Comparison of ENCODE assay signal across 17 cellular contexts in the genomic region with DNA sequence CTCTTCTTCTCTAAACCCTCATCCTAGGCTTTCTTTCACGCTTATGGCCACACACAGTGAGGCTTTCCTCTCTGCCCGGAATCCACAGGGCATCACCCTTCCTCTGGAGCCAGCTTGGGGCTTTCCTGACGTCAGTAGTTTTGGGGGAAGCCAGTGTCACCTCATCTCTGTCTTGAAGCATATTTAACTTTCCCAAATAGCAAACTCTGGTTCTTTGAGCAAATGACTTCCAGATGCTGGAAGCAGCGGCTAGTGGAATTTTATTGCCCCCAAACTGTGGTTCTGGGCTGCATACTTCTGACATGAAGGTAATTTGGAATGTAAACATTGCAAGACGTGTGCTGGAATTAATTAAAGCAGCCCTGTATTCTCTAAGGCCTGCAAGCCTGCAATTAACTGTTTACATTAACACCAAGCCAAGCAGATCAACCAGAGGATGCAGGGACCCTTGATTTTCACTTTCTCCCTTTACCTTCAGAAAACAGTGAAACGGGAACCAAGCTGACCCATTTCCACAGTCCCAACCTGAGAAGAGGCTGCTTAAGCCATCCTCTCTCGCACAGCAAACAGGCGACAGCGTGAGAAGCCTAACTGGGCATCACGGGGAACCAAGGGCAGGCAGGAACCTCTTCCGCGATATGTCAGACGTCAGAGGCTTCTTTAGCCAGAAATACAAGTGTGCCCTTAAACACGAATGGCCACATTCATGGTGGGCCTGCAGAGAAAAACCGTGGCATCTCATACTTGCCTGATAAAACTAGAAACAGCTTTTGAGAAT.
A peak's percentile ranks its signal among the peaks of the same experiment; 100 is the strongest.
DNase-seq lines count a peak whose midpoint lies in the region; ATAC-seq, FAIRE-seq and TF ChIP-seq lines count a peak whose summit lies in the region.
"Had no signal": no experiment of that assay in that cellular context is flagged by ENCODE, and none has a peak within 500 bp of the region (broad histone marks: within the 10 kb centered on the region; RNA-seq: fewer than 3 reads in every experiment).

No MANE protein-coding gene starts in this region.

- peaks cover 6% of the 10 kb centered on the region for H3K9me3 Mint-ChIP-seq in nephron progenitor cell

- no peak overlapping the region for H2AK9ac ChIP-seq in IMR-90 (replicated peaks; ENCODE audit: low read depth, low read length, poor library complexity)

- no peak for TF ChIP-seq CTCF in IMR-90 (conservative IDR thresholded peaks at IDR 0.05; ENCODE audit: low read depth, low read length)
- TF ChIP-seq CTCF in H1 (IDR thresholded peaks at IDR 0.05; ENCODE audit: control extremely low read depth in 1 of 3, insufficient read depth in 1 of 3, low read depth in 1 of 3, low read length in 3 of 3): no peak
- no peak for TF ChIP-seq CTCF in nephron progenitor cell (IDR thresholded peaks at IDR 0.05)

- no peaks in the 10 kb centered on the region for H3K36me3 Mint-ChIP-seq in nephron progenitor cell (ENCODE audit: low read depth)
- H3K36me3 Mint-ChIP-seq: neural progenitor cell had no signal

- DNase-seq in AG08396 (ENCODE audit: low spot score) (peak; percentile 76), IMR-90 (peak; percentile 80), H1 (ENCODE audit: low read depth in 1 of 2, low spot score in 2 of 2) (no peak), nephron progenitor cell (no peak), Right ventricle myocardium superior (no peak)
- DNase-seq in activated CD8-positive, alpha-beta memory T cell treated with anti-CD3 and anti-CD28 coated beads for 24 hours: no peak
- no peak for DNase-seq in effector memory CD4-positive, alpha-beta T cell
- DNase-seq: activated CD4-positive, alpha-beta T cell treated with anti-CD3 and anti-CD28 coated beads, Interleukin-2, amount 50 U/mL, for 1 hour; DMS79 treated with DMSO at 0.1 percent for 48 hours; effector CD8-positive, alpha-beta T cell; left lung; NCI-H1694 treated with DMSO at 0.1 percent for 48 hours; NCI-H526 treated with DMSO at 0.1 percent for 48 hours; testis had no signal

- TF ChIP-seq EP300 in H1 (IDR thresholded peaks at IDR 0.05; ENCODE audit: borderline replicate concordance in 1 of 2, low read depth in 2 of 2, low read length in 2 of 2): no peak

- H4K20me1 ChIP-seq in IMR-90 (ENCODE audit: insufficient read depth, low read length) (no peaks in the 10 kb centered on the region; the same call in 1 of the 2 replicates), H1 (replicated peaks in 1 of 2; ENCODE audit: control insufficient read depth in 1 of 2, insufficient read depth in 2 of 2, low read length in 2 of 2) (no peaks in the 10 kb centered on the region)

- H3K4me2 ChIP-seq in IMR-90 (ENCODE audit: low read depth, low read length) (peak overlapping the region; percentile 75), H1 (ENCODE audit: insufficient read depth in 1 of 2, low read depth in 2 of 2, low read length in 2 of 2) (no peak overlapping the region)
- H3K4me2 ChIP-seq: neural progenitor cell had no signal

- H3K4me3 Mint-ChIP-seq in nephron progenitor cell: no peak overlapping the region
- H3K4me3 Mint-ChIP-seq: B cell, neural progenitor cell had no signal

- no peak for FAIRE-seq in H1 (lab: Jason Lieb, UNC)

- H3K14ac ChIP-seq in IMR-90 (replicated peaks; ENCODE audit: low read depth, low read length) (peak overlapping the region; percentile 80), H1 (ENCODE audit: insufficient read length) (no peak overlapping the region)

- H2BK12ac ChIP-seq in H1 (ENCODE audit: low read depth, low read length): no peak overlapping the region

- H2BK20ac ChIP-seq in IMR-90 (ENCODE audit: low read depth, low read length) (peak overlapping the region; percentile 87), H1 (ENCODE audit: low read length) (no peak overlapping the region)

- WGBS in IMR-90 (ENCODE audit: extremely low coverage in 2 of 2, insufficient read length in 1 of 2), 2 experiments: 59% methylated on average over 3 of the region's 15 CpGs; no CpG with 5 or more reads in 1 of the 2 experiments
- WGBS in H1 (ENCODE audit: extremely low coverage in 1 of 2, insufficient coverage in 1 of 2, insufficient read length in 1 of 2, insufficient replicate concordance in 2 of 2, low coverage in 1 of 2, low lambda C conversion rate in 2 of 2, missing lambda C conversion rate in 1 of 2), 2 experiments: 84% methylated on average over 15 of the region's 15 CpGs; no CpG with 5 or more reads in 1 of the 2 experiments

- ATAC-seq in IMR-90 (ENCODE audit: low read depth) (peak; percentile 84), Right ventricle myocardium superior (ENCODE audit: poor library complexity) (no peak), GM19455 (IDR thresholded peaks at IDR 0.05; ENCODE audit: unreplicated experiment) (no peak)
- ATAC-seq: left lung had no signal

- H3K23ac ChIP-seq in IMR-90 (ENCODE audit: low read depth, low read length) (peak overlapping the region; percentile 63), H1 (ENCODE audit: insufficient read length) (no peak overlapping the region)

- H3K4me1 ChIP-seq in IMR-90 (ENCODE audit: control insufficient read depth, insufficient read depth, low read length): peaks cover 21% of the 10 kb centered on the region
- peaks cover 5 to 13% (median 9%) of the 10 kb centered on the region in 4 experiments for H3K4me1 ChIP-seq in H1 (replicated peaks in 1 of 4; ENCODE audit: control insufficient read depth in 3 of 4, insufficient read depth in 4 of 4, low read length in 3 of 4)
- no peaks in the 10 kb centered on the region for H3K4me1 ChIP-seq in effector memory CD4-positive, alpha-beta T cell (ENCODE audit: control insufficient read depth, insufficient read depth, low read length, poor library complexity, severe bottlenecking)
- H3K4me1 ChIP-seq: testis had no signal

- H4K91ac ChIP-seq in IMR-90 (ENCODE audit: insufficient read depth, low read depth, low read length) (peak overlapping the region; percentile 77), H1 (replicated peaks; ENCODE audit: insufficient read length, low read length) (no peak overlapping the region)

- no peaks in the 10 kb centered on the region for H3K79me2 ChIP-seq in H1 (ENCODE audit: control insufficient read depth in 1 of 2, insufficient read depth in 2 of 2, low read length in 2 of 2)

- no peak for TF ChIP-seq POLR2A in IMR-90 (IDR thresholded peaks at IDR 0.05; ENCODE audit: low read depth, low read length)
- no peak for TF ChIP-seq POLR2A in H1 (IDR thresholded peaks at IDR 0.05; ENCODE audit: control extremely low read depth in 1 of 2, low read depth in 2 of 2, low read length in 2 of 2)

- dilution Hi-C loops in IMR-90 (cut with HindIII; ENCODE audit: low sequenced_read_pairs, unreplicated experiment): no loop called here

- H2AFZ ChIP-seq in IMR-90 (replicated peaks; ENCODE audit: low read length, poor library complexity) (peak overlapping the region; percentile 15), H1 (ENCODE audit: low read length) (no peak overlapping the region)
- H2AFZ ChIP-seq: neural progenitor cell had no signal

- H3K27me3 Mint-ChIP-seq in nephron progenitor cell (ENCODE audit: low read depth, poor library complexity): peaks cover 10% of the 10 kb centered on the region

- H3K18ac ChIP-seq in IMR-90 (ENCODE audit: low read depth, low read length) (peak overlapping the region; percentile 94), H1 (ENCODE audit: extremely low read depth, low read length) (no peak overlapping the region)

- no peaks in the 10 kb centered on the region; the same call in 1 of the 2 replicates for H3K9me3 ChIP-seq in IMR-90 (ENCODE audit: control insufficient read depth, insufficient read depth, low read length)
- H3K9me3 ChIP-seq in H1 (ENCODE audit: insufficient read depth in 2 of 2, low read depth in 1 of 2, low read length in 1 of 2): peaks cover 0 to 4% of the 10 kb centered on the region in 2 experiments; a peak in 1 of 4 replicates
- no peaks in the 10 kb centered on the region for H3K9me3 ChIP-seq in effector memory CD4-positive, alpha-beta T cell (ENCODE audit: control insufficient read depth, low read length)
- H3K9me3 ChIP-seq: left lung, testis had no signal

- H2BK5ac ChIP-seq in IMR-90 (ENCODE audit: low read depth, low read length, poor library complexity, severe bottlenecking) (peak overlapping the region; percentile 90), H1 (ENCODE audit: low read depth, low read length) (no peak overlapping the region)

- H3K4me3 ChIP-seq in IMR-90 (ENCODE audit: insufficient read depth, low read depth, low read length) (no peak overlapping the region), H1 (ENCODE audit: extremely low read depth in 1 of 4, insufficient read depth in 2 of 4, low read depth in 3 of 4, low read length in 4 of 4) (no peak overlapping the region)
- no peak overlapping the region for H3K4me3 ChIP-seq in effector memory CD4-positive, alpha-beta T cell (ENCODE audit: insufficient read depth, low read depth, low read length, poor library complexity, severe bottlenecking)
- H3K4me3 ChIP-seq: left lung, neural progenitor cell, testis had no signal

- H3K36me3 ChIP-seq in IMR-90 (ENCODE audit: control insufficient read depth, insufficient read depth, low read length): no peaks in the 10 kb centered on the region
- H3K36me3 ChIP-seq in H1 (ENCODE audit: control insufficient read depth in 2 of 4, insufficient read depth in 4 of 4, low read length in 3 of 4): no peaks in the 10 kb centered on the region
- H3K36me3 ChIP-seq in effector memory CD4-positive, alpha-beta T cell (ENCODE audit: control insufficient read depth, insufficient read depth, low read length): no peaks in the 10 kb centered on the region
- H3K36me3 ChIP-seq: left lung, neural progenitor cell had no signal

- CTCF ChIA-PET in IMR-90 (lab: Yijun Ruan, JAX): interaction anchor here (0.6 kb wide), 2 partner anchors 27 to 84 kb away, joined by 5 to 6 read pairs; no protein-coding TSS in a partner anchor
- CTCF ChIA-PET in H1 (lab: Charles Lee; ENCODE audit: partially characterized antibody): no interaction called here

- H2AK5ac ChIP-seq in IMR-90 (ENCODE audit: low read depth, low read length) (peak overlapping the region; percentile 76), H1 (ENCODE audit: low read depth, low read length) (no peak overlapping the region)

- H3K23me2 ChIP-seq in H1 (ENCODE audit: low read depth, low read length): no peaks in the 10 kb centered on the region; the same call in 1 of the 2 replicates

- H3K27ac Mint-ChIP-seq in nephron progenitor cell: peak overlapping the region; percentile 96
- H3K27ac Mint-ChIP-seq: B cell, neural progenitor cell had no signal

- H3K4me1 Mint-ChIP-seq in nephron progenitor cell: peaks cover 46% of the 10 kb centered on the region
- H3K4me1 Mint-ChIP-seq: B cell had no signal

- BruUV-seq in IMR-90 (replicated peaks; lab: Mats Ljungman, UMichigan): no TSS peak

- peak overlapping the region; percentile 85 for H3K4ac ChIP-seq in IMR-90 (ENCODE audit: low read depth, low read length)
- no peak overlapping the region for H3K4ac ChIP-seq in H1 (replicated peaks; ENCODE audit: insufficient read length, low read depth, low read length)

- H3K27me3 ChIP-seq in IMR-90 (ENCODE audit: control insufficient read depth, insufficient read depth, low read length): no peaks in the 10 kb centered on the region
- no peaks in the 10 kb centered on the region for H3K27me3 ChIP-seq in H1 (replicated peaks in 1 of 4; ENCODE audit: control insufficient read depth in 3 of 4, extremely low read depth in 1 of 4, insufficient read depth in 3 of 4, low read length in 3 of 4)
- H3K27me3 ChIP-seq in effector memory CD4-positive, alpha-beta T cell (replicated peaks; ENCODE audit: control insufficient read depth, insufficient read depth, low read length, poor library complexity, severe bottlenecking): no peaks in the 10 kb centered on the region
- H3K27me3 ChIP-seq: left lung, neural progenitor cell, testis had no signal

- peak overlapping the region; percentile 28; the same call in 1 of the 2 replicates for H3K56ac ChIP-seq in IMR-90 (ENCODE audit: extremely low read depth, insufficient read depth, low read length)
- no peak overlapping the region for H3K56ac ChIP-seq in H1 (replicated peaks; ENCODE audit: insufficient read length, low read depth, low read length)

- POLR2A ChIA-PET in IMR-90 (lab: Charles Lee; ENCODE audit: unreplicated experiment) (no interaction called here), H1 (lab: Charles Lee; ENCODE audit: partially characterized antibody) (interaction anchor here (1.1 kb wide), 1 partner anchor 82 kb away, joined by 4 read pairs; no protein-coding TSS in a partner anchor)

- H2BK120ac ChIP-seq in IMR-90 (ENCODE audit: low read depth, low read length) (peak overlapping the region; percentile 85), H1 (replicated peaks; ENCODE audit: low read depth, low read length) (no peak overlapping the region)

- TF ChIP-seq RAD21 in IMR-90 (IDR thresholded peaks at IDR 0.05; ENCODE audit: low read length) (no peak), H1 (IDR thresholded peaks at IDR 0.05 in 1 of 2, conservative IDR thresholded peaks at IDR 0.05 in 1 of 2; ENCODE audit: low read depth in 2 of 2, low read length in 2 of 2) (no peak)

- no peaks in the 10 kb centered on the region for H3K79me1 ChIP-seq in IMR-90 (ENCODE audit: low read depth in 1 of 2, low read length in 2 of 2)
- no peaks in the 10 kb centered on the region for H3K79me1 ChIP-seq in H1 (ENCODE audit: low read depth, low read length)

- H3K9me1 ChIP-seq in IMR-90 (ENCODE audit: insufficient read depth, low read length): peaks cover 19% of the 10 kb centered on the region

- in situ Hi-C loops in IMR-90 (cut with MboI; ENCODE audit: low sequenced_read_pairs): no loop called here

- H2BK15ac ChIP-seq in IMR-90 (ENCODE audit: low read depth, low read length) (peak overlapping the region; percentile 37; the same call in 1 of the 3 replicates), H1 (ENCODE audit: low read length) (0 out of 2 replicates have a peak overlapping the region, but pooled peaks have one; percentile 34)

- peak overlapping the region; percentile 96 for H3K27ac ChIP-seq in IMR-90 (ENCODE audit: insufficient read depth, low read length)
- H3K27ac ChIP-seq in H1 (ENCODE audit: low read depth, low read length): no peak overlapping the region
- no peak overlapping the region for H3K27ac ChIP-seq in effector memory CD4-positive, alpha-beta T cell (ENCODE audit: insufficient read depth, low read length, poor library complexity, severe bottlenecking)
- H3K27ac ChIP-seq: left lung, neural progenitor cell, testis had no signal

- peak overlapping the region; percentile 48 for H3K9ac ChIP-seq in IMR-90 (ENCODE audit: low read depth, low read length)
- H3K9ac ChIP-seq in H1 (replicated peaks in 1 of 4; ENCODE audit: extremely low read depth in 1 of 4, low read depth in 3 of 4, low read length in 3 of 4): no peak overlapping the region
- H3K9ac ChIP-seq: neural progenitor cell had no signal

- peak overlapping the region; percentile 23 to 79; a peak in 3 of 4 replicates for H4K8ac ChIP-seq in IMR-90 (ENCODE audit: low read depth in 2 of 2, low read length in 2 of 2)
- no peak overlapping the region for H4K8ac ChIP-seq in H1 (ENCODE audit: extremely low read depth, insufficient read depth, low read length)

- intact Hi-C loops in IMR-90 (cut with micrococcal nuclease) (no loop called here), Right ventricle myocardium superior (cut with DNase I) (no loop called here)

- H4K5ac ChIP-seq in IMR-90 (ENCODE audit: low read depth, low read length): peak overlapping the region; percentile 90
- no peak overlapping the region for H4K5ac ChIP-seq in H1 (ENCODE audit: insufficient read length, low read depth, low read length)

Comparison
In these comparisons a context has a peak if more than half of its experiments do, and no peak if none do; other contexts are left out.
1. DNase-seq: peak in AG08396 (single experiment) and IMR-90 (single experiment); none in H1 (0 of 2), nephron progenitor cell (single experiment), activated CD8-positive, alpha-beta memory T cell treated with anti-CD3 and anti-CD28 coated beads for 24 hours (single experiment), Right ventricle myocardium superior (single experiment) and effector memory CD4-positive, alpha-beta T cell (0 of 3).